ENCODE assay signal across 11 cellular contexts in genomic region chr10:70441161-70441876, GRCh38. TPM values are rescaled to one million over a fixed set of nuclear protein-coding genes. Genes with fewer than 3 reads are reported as not detected.
DNase-seq lines count a peak whose midpoint lies in the region; ATAC-seq and TF ChIP-seq lines count a peak whose summit lies in the region.
"Had no signal": no experiment of that assay in that cellular context is flagged by ENCODE, and none has a peak within 500 bp of the region (broad histone marks: within the 10 kb centered on the region; RNA-seq: fewer than 3 reads in every experiment).

NODAL (minus strand) TSS chr10:70441681; CDS start chr10:70441667, 14 bp downstream.

- H3K4me3 Mint-ChIP-seq in mesothelial cell of epicardium = peak within 1 kb of the TSS; percentile 56

- H3K4me3 ChIP-seq in choroid plexus epithelial cell (ENCODE audit: low read depth, low read length) (peak within 1 kb of the TSS; percentile 25), upper lobe of right lung (peak within 1 kb of the TSS; percentile 23), WERI-Rb-1 (ENCODE audit: low read depth, low read length) (no peak within 1 kb of the TSS)

- H3K27ac ChIP-seq in upper lobe of right lung (no peak within 1 kb of the TSS), WERI-Rb-1 (no peak within 1 kb of the TSS)

- peaks cover 21% of the 10 kb centered on the region for H3K4me1 Mint-ChIP-seq in mesothelial cell of epicardium

- peaks cover 40% of the 10 kb centered on the region for H3K27me3 ChIP-seq in upper lobe of right lung
- no peaks in the 10 kb centered on the region for H3K27me3 ChIP-seq in WERI-Rb-1 (ENCODE audit: insufficient read depth, low read depth, severe bottlenecking)

- DNase-seq in Right ventricle myocardium superior (no peak), cardiac septum (ENCODE audit: low spot score) (no peak), choroid plexus epithelial cell (ENCODE audit: low read depth) (no peak), mesothelial cell of epicardium (ENCODE audit: low spot score in 2 of 2, unreplicated experiment in 2 of 2) (no peak), upper lobe of right lung (peak; percentile 55), NCI-H1694 treated with DMSO at 0.1 percent for 48 hours (lab: John Stamatoyannopoulos, UW) (no peak), WERI-Rb-1 (no peak)
- DNase-seq: SW 1271 had no signal

- H3K27ac Mint-ChIP-seq in mesothelial cell of epicardium = no peak within 1 kb of the TSS

- H3K36me3 Mint-ChIP-seq in mesothelial cell of epicardium = peaks cover 3% of the 10 kb centered on the region

- H3K4me1 ChIP-seq in upper lobe of right lung = peaks cover 23% of the 10 kb centered on the region

- ATAC-seq in Right ventricle myocardium superior (ENCODE audit: poor library complexity) (peak; percentile 21), upper lobe of right lung (peak; percentile 28), HG03025 (IDR thresholded peaks at IDR 0.05; ENCODE audit: low FRiP score, unreplicated experiment) (no peak)

- H3K9me3 ChIP-seq in upper lobe of right lung = no peaks in the 10 kb centered on the region
- peaks cover 10% of the 10 kb centered on the region for H3K9me3 ChIP-seq in WERI-Rb-1 (ENCODE audit: severe bottlenecking)

- H3K36me3 ChIP-seq in upper lobe of right lung = no peaks in the 10 kb centered on the region
- H3K36me3 ChIP-seq in WERI-Rb-1 = no peaks in the 10 kb centered on the region

- intact Hi-C loops in Right ventricle myocardium superior (cut with DNase I) = no loop called here
- intact Hi-C loops in cardiac septum (cut with DNase I) = no loop called here
- intact Hi-C loops in upper lobe of right lung (cut with DNase I) = no loop called here

- H3K9me3 Mint-ChIP-seq in mesothelial cell of epicardium = no peaks in the 10 kb centered on the region

- TF ChIP-seq CTCF in choroid plexus epithelial cell (conservative IDR thresholded peaks at IDR 0.05; ENCODE audit: low read depth, low read length) (no peak), mesothelial cell of epicardium (IDR thresholded peaks at IDR 0.05; ENCODE audit: unreplicated experiment) (peak; percentile 24), upper lobe of right lung (IDR thresholded peaks at IDR 0.05) (no peak), WERI-Rb-1 (IDR thresholded peaks at IDR 0.05; ENCODE audit: low read depth, low read length) (no peak)

- peaks cover 72% of the 10 kb centered on the region for H3K27me3 Mint-ChIP-seq in mesothelial cell of epicardium (ENCODE audit: low read depth)

RNA-seq across cellular contexts. Expression of gene NODAL, which starts in this region (rescaled TPM):
- not detected for total RNA-seq in Right ventricle myocardium superior
- 0.38 TPM for total RNA-seq in cardiac septum
- not detected in 3 replicates for total RNA-seq in mesothelial cell of epicardium
- total RNA-seq in upper lobe of right lung = not detected
- total RNA-seq: LHCN-M2, renal cortical epithelial cell had no signal

Comparison
In these comparisons a context has a peak if more than half of its experiments do, and no peak if none do; other contexts are left out.
1. Peak in ATAC-seq in Right ventricle myocardium superior; RNA of the gene not detected or under 1 TPM.
2. Peak in DNase-seq, ATAC-seq and H3K4me3 ChIP-seq in upper lobe of right lung; RNA of the gene not detected or under 1 TPM.